In the genomic region with DNA sequence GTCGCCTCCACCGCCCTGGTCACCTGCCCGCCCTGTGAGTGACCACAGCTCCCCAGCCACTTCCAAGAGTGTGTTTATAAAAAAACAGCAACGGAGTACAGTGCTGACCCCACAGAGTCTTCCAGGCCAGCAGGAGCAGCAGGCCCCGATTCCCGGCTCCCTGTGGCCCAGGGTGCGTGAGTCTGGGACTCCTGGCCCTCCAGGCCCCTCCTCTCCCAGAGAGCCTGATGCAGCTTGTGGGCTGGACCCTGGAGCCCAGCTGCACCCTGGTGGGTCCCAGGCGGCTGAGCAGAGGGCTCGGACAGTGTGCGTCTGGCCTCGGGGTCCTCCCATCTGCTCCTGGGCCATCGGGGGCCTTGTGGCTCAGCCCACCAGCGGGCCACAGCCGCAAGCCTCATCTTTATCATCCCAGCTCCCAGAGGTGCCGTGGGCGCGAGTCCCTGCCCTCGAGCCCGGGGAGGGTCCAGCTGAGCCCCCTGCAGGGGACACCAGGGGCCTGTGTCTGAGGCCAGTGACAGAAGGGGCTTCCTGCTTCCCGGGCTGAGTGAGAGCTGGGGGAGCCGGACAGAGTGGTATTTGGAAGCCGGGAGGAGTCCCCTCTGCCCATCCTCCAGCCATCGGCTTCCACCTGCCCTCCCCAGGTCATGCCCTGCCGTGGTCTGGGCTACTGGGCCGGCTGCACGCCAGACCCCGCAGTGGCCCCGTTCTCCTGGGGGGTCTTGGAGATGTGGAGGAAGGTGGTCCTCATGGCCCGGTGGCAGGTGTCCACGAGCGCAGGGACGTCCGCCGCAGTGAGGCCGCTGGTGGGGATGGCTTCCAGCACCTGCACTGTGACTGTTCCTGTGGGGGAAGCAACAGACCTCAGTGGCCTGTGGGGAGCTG, we compare ENCODE assay signal across 1 cellular context.
A peak's percentile ranks its signal among the peaks of the same experiment; 100 is the strongest.
TF ChIP-seq lines count a peak whose summit lies in the region.

No MANE protein-coding gene starts in this region.

TF ChIP-seq in K562, 482 proteins besides CTCF, POLR2A, EP300 and RAD21 (continued from another document and continues in another):
- TF ChIP-seq ZNF75A (CRISPR knock-in tag; IDR thresholded peaks at IDR 0.05) (peak; percentile 67), BDP1 (IDR thresholded peaks at IDR 0.05; ENCODE audit: insufficient read depth, insufficient read length) (no peak), ZFP1 (CRISPR knock-in tag; IDR thresholded peaks at IDR 0.05) (peak; percentile 66), CC2D1A (IDR thresholded peaks at IDR 0.05) (no peak), ZNF124 (CRISPR knock-in tag; IDR thresholded peaks at IDR 0.05) (no peak), POLR2AphosphoS2 (IDR thresholded peaks at IDR 0.05; ENCODE audit: low read length) (peak; percentile 82), COPS2 (conservative IDR thresholded peaks at IDR 0.05) (no peak), RBM14 (IDR thresholded peaks at IDR 0.05; ENCODE audit: borderline replicate concordance, insufficient read depth, low read depth, low read length) (peak; percentile 49; the same call in 1 of the 2 replicates), CBFA2T2 (conservative IDR thresholded peaks at IDR 0.05) (peak; percentile 14; the same call in 1 of the 2 replicates), SUPT5H (IDR thresholded peaks at IDR 0.05) (peak; percentile 90), CAMTA2 (CRISPR knock-in tag; conservative IDR thresholded peaks at IDR 0.05) (peak; percentile 87; the same call in 1 of the 2 replicates), SRF (CRISPR knock-in tag; IDR thresholded peaks at IDR 0.05) (peak in 1 of 2 experiments; percentile 26; a peak in 1 of 4 replicates), NFIC (IDR thresholded peaks at IDR 0.05) (0 out of 2 replicates have a peak, but pooled peaks have one; percentile 9), FUS (optimal IDR thresholded peaks at IDR 0.05; ENCODE audit: low read depth, low read length) (peak; percentile 95), KAT2B (IDR thresholded peaks at IDR 0.05; ENCODE audit: low read depth, low read length) (no peak), THRAP3 (IDR thresholded peaks at IDR 0.05; ENCODE audit: borderline replicate concordance) (peak; percentile 44; the same call in 1 of the 2 replicates), HMGN3 (IDR thresholded peaks at IDR 0.05; ENCODE audit: borderline replicate concordance, extremely low read depth, insufficient read length, low read depth, low read length) (peak; percentile 75), ZBTB7A (IDR thresholded peaks at IDR 0.05; ENCODE audit: borderline replicate concordance, control insufficient read depth, low read depth, low read length) (peak; percentile 90; the same call in 1 of the 2 replicates), ZNF384 (IDR thresholded peaks at IDR 0.05; ENCODE audit: low read depth, low read length) (peak; percentile 76), ZNF436 (CRISPR knock-in tag; IDR thresholded peaks at IDR 0.05) (peak; percentile 32; the same call in 1 of the 2 replicates), SMARCA4 (IDR thresholded peaks at IDR 0.05) (no peak), POLR2AphosphoS5 (IDR thresholded peaks at IDR 0.05; ENCODE audit: control insufficient read depth, insufficient read depth, low read depth, low read length) (peak; percentile 68; the same call in 1 of the 2 replicates), PHF8 (IDR thresholded peaks at IDR 0.05; ENCODE audit: borderline replicate concordance, low read length) (no peak; the same call in 1 of the 2 replicates), ARNT (IDR thresholded peaks at IDR 0.05) (no peak), BHLHE40 (IDR thresholded peaks at IDR 0.05; ENCODE audit: low read length) (peak; percentile 71), CBX5 (IDR thresholded peaks at IDR 0.05; ENCODE audit: borderline replicate concordance, low read depth) (no peak)
- TF ChIP-seq, protein P1, sequence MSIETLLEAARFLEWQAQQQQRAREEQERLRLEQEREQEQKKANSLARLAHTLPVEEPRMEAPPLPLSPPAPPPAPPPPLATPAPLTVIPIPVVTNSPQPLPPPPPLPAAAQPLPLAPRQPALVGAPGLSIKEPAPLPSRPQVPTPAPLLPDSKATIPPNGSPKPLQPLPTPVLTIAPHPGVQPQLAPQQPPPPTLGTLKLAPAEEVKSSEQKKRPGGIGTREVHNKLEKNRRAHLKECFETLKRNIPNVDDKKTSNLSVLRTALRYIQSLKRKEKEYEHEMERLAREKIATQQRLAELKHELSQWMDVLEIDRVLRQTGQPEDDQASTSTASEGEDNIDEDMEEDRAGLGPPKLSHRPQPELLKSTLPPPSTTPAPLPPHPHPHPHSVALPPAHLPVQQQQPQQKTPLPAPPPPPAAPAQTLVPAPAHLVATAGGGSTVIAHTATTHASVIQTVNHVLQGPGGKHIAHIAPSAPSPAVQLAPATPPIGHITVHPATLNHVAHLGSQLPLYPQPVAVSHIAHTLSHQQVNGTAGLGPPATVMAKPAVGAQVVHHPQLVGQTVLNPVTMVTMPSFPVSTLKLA (conservative IDR thresholded peaks at IDR 0.05): peak in 1 of 2 experiments; percentile 25; a peak in 2 of 4 replicates
- TF ChIP-seq, protein P2, sequence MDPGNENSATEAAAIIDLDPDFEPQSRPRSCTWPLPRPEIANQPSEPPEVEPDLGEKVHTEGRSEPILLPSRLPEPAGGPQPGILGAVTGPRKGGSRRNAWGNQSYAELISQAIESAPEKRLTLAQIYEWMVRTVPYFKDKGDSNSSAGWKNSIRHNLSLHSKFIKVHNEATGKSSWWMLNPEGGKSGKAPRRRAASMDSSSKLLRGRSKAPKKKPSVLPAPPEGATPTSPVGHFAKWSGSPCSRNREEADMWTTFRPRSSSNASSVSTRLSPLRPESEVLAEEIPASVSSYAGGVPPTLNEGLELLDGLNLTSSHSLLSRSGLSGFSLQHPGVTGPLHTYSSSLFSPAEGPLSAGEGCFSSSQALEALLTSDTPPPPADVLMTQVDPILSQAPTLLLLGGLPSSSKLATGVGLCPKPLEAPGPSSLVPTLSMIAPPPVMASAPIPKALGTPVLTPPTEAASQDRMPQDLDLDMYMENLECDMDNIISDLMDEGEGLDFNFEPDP (CRISPR knock-in tag; IDR thresholded peaks at IDR 0.05): peak; percentile 65; the same call in 1 of the 2 replicates
- TF ChIP-seq, protein P3, sequence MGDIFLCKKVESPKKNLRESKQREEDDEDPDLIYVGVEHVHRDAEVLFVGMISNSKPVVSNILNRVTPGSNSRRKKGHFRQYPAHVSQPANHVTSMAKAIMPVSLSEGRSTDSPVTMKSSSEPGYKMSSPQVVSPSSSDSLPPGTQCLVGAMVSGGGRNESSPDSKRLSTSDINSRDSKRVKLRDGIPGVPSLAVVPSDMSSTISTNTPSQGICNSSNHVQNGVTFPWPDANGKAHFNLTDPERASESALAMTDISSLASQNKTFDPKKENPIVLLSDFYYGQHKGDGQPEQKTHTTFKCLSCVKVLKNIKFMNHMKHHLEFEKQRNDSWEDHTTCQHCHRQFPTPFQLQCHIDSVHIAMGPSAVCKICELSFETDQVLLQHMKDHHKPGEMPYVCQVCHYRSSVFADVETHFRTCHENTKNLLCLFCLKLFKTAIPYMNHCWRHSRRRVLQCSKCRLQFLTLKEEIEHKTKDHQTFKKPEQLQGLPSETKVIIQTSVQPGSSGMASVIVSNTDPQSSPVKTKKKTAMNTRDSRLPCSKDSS (IDR thresholded peaks at IDR 0.05; ENCODE audit: low read depth, partially characterized antibody): no peak
- TF ChIP-seq, protein P4, sequence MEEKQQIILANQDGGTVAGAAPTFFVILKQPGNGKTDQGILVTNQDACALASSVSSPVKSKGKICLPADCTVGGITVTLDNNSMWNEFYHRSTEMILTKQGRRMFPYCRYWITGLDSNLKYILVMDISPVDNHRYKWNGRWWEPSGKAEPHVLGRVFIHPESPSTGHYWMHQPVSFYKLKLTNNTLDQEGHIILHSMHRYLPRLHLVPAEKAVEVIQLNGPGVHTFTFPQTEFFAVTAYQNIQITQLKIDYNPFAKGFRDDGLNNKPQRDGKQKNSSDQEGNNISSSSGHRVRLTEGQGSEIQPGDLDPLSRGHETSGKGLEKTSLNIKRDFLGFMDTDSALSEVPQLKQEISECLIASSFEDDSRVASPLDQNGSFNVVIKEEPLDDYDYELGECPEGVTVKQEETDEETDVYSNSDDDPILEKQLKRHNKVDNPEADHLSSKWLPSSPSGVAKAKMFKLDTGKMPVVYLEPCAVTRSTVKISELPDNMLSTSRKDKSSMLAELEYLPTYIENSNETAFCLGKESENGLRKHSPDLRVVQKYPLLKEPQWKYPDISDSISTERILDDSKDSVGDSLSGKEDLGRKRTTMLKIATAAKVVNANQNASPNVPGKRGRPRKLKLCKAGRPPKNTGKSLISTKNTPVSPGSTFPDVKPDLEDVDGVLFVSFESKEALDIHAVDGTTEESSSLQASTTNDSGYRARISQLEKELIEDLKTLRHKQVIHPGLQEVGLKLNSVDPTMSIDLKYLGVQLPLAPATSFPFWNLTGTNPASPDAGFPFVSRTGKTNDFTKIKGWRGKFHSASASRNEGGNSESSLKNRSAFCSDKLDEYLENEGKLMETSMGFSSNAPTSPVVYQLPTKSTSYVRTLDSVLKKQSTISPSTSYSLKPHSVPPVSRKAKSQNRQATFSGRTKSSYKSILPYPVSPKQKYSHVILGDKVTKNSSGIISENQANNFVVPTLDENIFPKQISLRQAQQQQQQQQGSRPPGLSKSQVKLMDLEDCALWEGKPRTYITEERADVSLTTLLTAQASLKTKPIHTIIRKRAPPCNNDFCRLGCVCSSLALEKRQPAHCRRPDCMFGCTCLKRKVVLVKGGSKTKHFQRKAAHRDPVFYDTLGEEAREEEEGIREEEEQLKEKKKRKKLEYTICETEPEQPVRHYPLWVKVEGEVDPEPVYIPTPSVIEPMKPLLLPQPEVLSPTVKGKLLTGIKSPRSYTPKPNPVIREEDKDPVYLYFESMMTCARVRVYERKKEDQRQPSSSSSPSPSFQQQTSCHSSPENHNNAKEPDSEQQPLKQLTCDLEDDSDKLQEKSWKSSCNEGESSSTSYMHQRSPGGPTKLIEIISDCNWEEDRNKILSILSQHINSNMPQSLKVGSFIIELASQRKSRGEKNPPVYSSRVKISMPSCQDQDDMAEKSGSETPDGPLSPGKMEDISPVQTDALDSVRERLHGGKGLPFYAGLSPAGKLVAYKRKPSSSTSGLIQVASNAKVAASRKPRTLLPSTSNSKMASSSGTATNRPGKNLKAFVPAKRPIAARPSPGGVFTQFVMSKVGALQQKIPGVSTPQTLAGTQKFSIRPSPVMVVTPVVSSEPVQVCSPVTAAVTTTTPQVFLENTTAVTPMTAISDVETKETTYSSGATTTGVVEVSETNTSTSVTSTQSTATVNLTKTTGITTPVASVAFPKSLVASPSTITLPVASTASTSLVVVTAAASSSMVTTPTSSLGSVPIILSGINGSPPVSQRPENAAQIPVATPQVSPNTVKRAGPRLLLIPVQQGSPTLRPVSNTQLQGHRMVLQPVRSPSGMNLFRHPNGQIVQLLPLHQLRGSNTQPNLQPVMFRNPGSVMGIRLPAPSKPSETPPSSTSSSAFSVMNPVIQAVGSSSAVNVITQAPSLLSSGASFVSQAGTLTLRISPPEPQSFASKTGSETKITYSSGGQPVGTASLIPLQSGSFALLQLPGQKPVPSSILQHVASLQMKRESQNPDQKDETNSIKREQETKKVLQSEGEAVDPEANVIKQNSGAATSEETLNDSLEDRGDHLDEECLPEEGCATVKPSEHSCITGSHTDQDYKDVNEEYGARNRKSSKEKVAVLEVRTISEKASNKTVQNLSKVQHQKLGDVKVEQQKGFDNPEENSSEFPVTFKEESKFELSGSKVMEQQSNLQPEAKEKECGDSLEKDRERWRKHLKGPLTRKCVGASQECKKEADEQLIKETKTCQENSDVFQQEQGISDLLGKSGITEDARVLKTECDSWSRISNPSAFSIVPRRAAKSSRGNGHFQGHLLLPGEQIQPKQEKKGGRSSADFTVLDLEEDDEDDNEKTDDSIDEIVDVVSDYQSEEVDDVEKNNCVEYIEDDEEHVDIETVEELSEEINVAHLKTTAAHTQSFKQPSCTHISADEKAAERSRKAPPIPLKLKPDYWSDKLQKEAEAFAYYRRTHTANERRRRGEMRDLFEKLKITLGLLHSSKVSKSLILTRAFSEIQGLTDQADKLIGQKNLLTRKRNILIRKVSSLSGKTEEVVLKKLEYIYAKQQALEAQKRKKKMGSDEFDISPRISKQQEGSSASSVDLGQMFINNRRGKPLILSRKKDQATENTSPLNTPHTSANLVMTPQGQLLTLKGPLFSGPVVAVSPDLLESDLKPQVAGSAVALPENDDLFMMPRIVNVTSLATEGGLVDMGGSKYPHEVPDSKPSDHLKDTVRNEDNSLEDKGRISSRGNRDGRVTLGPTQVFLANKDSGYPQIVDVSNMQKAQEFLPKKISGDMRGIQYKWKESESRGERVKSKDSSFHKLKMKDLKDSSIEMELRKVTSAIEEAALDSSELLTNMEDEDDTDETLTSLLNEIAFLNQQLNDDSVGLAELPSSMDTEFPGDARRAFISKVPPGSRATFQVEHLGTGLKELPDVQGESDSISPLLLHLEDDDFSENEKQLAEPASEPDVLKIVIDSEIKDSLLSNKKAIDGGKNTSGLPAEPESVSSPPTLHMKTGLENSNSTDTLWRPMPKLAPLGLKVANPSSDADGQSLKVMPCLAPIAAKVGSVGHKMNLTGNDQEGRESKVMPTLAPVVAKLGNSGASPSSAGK (IDR thresholded peaks at IDR 0.05): no peak
- TF ChIP-seq, protein P5, sequence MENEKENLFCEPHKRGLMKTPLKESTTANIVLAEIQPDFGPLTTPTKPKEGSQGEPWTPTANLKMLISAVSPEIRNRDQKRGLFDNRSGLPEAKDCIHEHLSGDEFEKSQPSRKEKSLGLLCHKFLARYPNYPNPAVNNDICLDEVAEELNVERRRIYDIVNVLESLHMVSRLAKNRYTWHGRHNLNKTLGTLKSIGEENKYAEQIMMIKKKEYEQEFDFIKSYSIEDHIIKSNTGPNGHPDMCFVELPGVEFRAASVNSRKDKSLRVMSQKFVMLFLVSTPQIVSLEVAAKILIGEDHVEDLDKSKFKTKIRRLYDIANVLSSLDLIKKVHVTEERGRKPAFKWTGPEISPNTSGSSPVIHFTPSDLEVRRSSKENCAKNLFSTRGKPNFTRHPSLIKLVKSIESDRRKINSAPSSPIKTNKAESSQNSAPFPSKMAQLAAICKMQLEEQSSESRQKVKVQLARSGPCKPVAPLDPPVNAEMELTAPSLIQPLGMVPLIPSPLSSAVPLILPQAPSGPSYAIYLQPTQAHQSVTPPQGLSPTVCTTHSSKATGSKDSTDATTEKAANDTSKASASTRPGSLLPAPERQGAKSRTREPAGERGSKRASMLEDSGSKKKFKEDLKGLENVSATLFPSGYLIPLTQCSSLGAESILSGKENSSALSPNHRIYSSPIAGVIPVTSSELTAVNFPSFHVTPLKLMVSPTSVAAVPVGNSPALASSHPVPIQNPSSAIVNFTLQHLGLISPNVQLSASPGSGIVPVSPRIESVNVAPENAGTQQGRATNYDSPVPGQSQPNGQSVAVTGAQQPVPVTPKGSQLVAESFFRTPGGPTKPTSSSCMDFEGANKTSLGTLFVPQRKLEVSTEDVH (IDR thresholded peaks at IDR 0.05; ENCODE audit: low read depth, partially characterized antibody): peak; percentile 50
- TF ChIP-seq, protein P6, sequence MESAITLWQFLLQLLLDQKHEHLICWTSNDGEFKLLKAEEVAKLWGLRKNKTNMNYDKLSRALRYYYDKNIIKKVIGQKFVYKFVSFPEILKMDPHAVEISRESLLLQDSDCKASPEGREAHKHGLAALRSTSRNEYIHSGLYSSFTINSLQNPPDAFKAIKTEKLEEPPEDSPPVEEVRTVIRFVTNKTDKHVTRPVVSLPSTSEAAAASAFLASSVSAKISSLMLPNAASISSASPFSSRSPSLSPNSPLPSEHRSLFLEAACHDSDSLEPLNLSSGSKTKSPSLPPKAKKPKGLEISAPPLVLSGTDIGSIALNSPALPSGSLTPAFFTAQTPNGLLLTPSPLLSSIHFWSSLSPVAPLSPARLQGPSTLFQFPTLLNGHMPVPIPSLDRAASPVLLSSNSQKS (CRISPR knock-in tag; IDR thresholded peaks at IDR 0.05): 0 out of 2 replicates have a peak, but pooled peaks have one; percentile 15
- TF ChIP-seq, protein P7, sequence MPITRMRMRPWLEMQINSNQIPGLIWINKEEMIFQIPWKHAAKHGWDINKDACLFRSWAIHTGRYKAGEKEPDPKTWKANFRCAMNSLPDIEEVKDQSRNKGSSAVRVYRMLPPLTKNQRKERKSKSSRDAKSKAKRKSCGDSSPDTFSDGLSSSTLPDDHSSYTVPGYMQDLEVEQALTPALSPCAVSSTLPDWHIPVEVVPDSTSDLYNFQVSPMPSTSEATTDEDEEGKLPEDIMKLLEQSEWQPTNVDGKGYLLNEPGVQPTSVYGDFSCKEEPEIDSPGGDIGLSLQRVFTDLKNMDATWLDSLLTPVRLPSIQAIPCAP (CRISPR knock-in tag; IDR thresholded peaks at IDR 0.05; ENCODE audit: borderline replicate concordance): no peak
